Comparison of ENCODE assay signal across 1 cellular context in genomic region chr2:135256531-135257258, GRCh38.
TF ChIP-seq lines count a peak whose summit lies in the region.

No MANE protein-coding gene starts in this region.

TF ChIP-seq in WTC11, 78 proteins besides CTCF, POLR2A, EP300 and RAD21 (continued from another document):
- no peak for TF ChIP-seq PREB (CRISPR knock-in tag; IDR thresholded peaks at IDR 0.05; ENCODE audit: borderline replicate concordance)
- no peak for TF ChIP-seq ZNF232 (CRISPR knock-in tag; IDR thresholded peaks at IDR 0.05)
- TF ChIP-seq ZNF671 (CRISPR knock-in tag; IDR thresholded peaks at IDR 0.05), result no peak
- no peak for TF ChIP-seq OVOL2 (CRISPR knock-in tag; IDR thresholded peaks at IDR 0.05; ENCODE audit: borderline replicate concordance)
- no peak for TF ChIP-seq IRF1 (CRISPR knock-in tag; IDR thresholded peaks at IDR 0.05)
- no peak for TF ChIP-seq USF1 (CRISPR knock-in tag; IDR thresholded peaks at IDR 0.05)
- no peak for TF ChIP-seq TEAD1 (CRISPR knock-in tag; IDR thresholded peaks at IDR 0.05)
- TF ChIP-seq TP53 (CRISPR knock-in tag; IDR thresholded peaks at IDR 0.05), result no peak
TF ChIP-seq in WTC11: peak in this region for 0.
